8 cellular contexts compared by ENCODE assay signal in genomic region chr2:204260162-204260877, GRCh38.
DNase-seq lines count a peak whose midpoint lies in the region; ATAC-seq and TF ChIP-seq lines count a peak whose summit lies in the region.

No MANE protein-coding gene starts in this region.

- ATAC-seq in HG02885 (IDR thresholded peaks at IDR 0.05; ENCODE audit: poor library complexity, unreplicated experiment) (peak; percentile 71), GM18520 (IDR thresholded peaks at IDR 0.05; ENCODE audit: unreplicated experiment) (no peak)
- ATAC-seq in naive thymus-derived CD8-positive, alpha-beta T cell: peak; percentile 65 to 67

- H3K4me3 ChIP-seq in GM06990 (replicated peaks; ENCODE audit: low read depth, low read length) (no peak overlapping the region), tibial nerve (no peak overlapping the region)

- H3K9me3 ChIP-seq in tibial nerve: no peaks in the 10 kb centered on the region

- no peaks in the 10 kb centered on the region for H3K36me3 Mint-ChIP-seq in activated CD4-positive, alpha-beta memory T cell treated with anti-CD3 and anti-CD28 coated beads, Interleukin-2, amount 10 ng/mL, durations not matched to agents 7 days and 5 days (ENCODE audit: low read depth)
- no peaks in the 10 kb centered on the region for H3K36me3 Mint-ChIP-seq in naive thymus-derived CD8-positive, alpha-beta T cell

- H3K27ac ChIP-seq in tibial nerve: no peak overlapping the region

- no peaks in the 10 kb centered on the region for H3K27me3 ChIP-seq in GM06990 (replicated peaks; ENCODE audit: control insufficient read depth, insufficient read depth, low read length)
- no peaks in the 10 kb centered on the region for H3K27me3 ChIP-seq in tibial nerve

- no peak for DNase-seq in GM06990 (ENCODE audit: extremely low read depth, insufficient read length)
- DNase-seq in NCI-H345 treated with DMSO at 0.1 percent for 48 hours (lab: John Stamatoyannopoulos, UW; ENCODE audit: unreplicated experiment): peak; percentile 42
- peak; percentile 40 for DNase-seq in activated CD4-positive, alpha-beta memory T cell treated with anti-CD3 and anti-CD28 coated beads, Interleukin-2, amount 10 ng/mL, durations not matched to agents 7 days and 5 days
- peak; percentile 41 to 57 for DNase-seq in erythroblast (lab: John Stamatoyannopoulos, UW)
- peak in 9 of 10 donors; percentile 10 to 68 (median 27) for DNase-seq in naive thymus-derived CD8-positive, alpha-beta T cell
- DNase-seq in tibial nerve (ENCODE audit: low spot score in 2 of 2): peak; percentile 72 to 94

- POLR2A ChIA-PET in activated CD4-positive, alpha-beta memory T cell treated with anti-CD3 and anti-CD28 coated beads, Interleukin-2, amount 10 ng/mL, durations not matched to agents 7 days and 5 days (lab: Charles Lee): no interaction called here
- POLR2A ChIA-PET in naive thymus-derived CD8-positive, alpha-beta T cell (lab: Charles Lee): no interaction called here

- no peaks in the 10 kb centered on the region for H3K36me3 ChIP-seq in GM06990 (ENCODE audit: control insufficient read depth, insufficient read depth, low read length)
- no peaks in the 10 kb centered on the region for H3K36me3 ChIP-seq in tibial nerve

- H3K4me1 Mint-ChIP-seq in activated CD4-positive, alpha-beta memory T cell treated with anti-CD3 and anti-CD28 coated beads, Interleukin-2, amount 10 ng/mL, durations not matched to agents 7 days and 5 days: no peaks in the 10 kb centered on the region
- no peaks in the 10 kb centered on the region for H3K4me1 Mint-ChIP-seq in naive thymus-derived CD8-positive, alpha-beta T cell

- H3K9me3 Mint-ChIP-seq in activated CD4-positive, alpha-beta memory T cell treated with anti-CD3 and anti-CD28 coated beads, Interleukin-2, amount 10 ng/mL, durations not matched to agents 7 days and 5 days: no peaks in the 10 kb centered on the region
- H3K9me3 Mint-ChIP-seq in naive thymus-derived CD8-positive, alpha-beta T cell: no peaks in the 10 kb centered on the region

- TF ChIP-seq POLR2A in erythroblast (IDR thresholded peaks at IDR 0.05; ENCODE audit: low read length): no peak
- no peak for TF ChIP-seq POLR2A in tibial nerve (IDR thresholded peaks at IDR 0.05)

- TF ChIP-seq CTCF in GM06990 (IDR thresholded peaks at IDR 0.05; ENCODE audit: insufficient read depth, low read length, poor library complexity, severe bottlenecking): peak; percentile 68
- TF ChIP-seq CTCF in tibial nerve (IDR thresholded peaks at IDR 0.05): peak; percentile 67 to 90 (median 78)

- WGBS in tibial nerve, 2 donors: 31 to 32% methylated on average over 9 of the region's 9 CpGs

- CTCF ChIA-PET in activated CD4-positive, alpha-beta memory T cell treated with anti-CD3 and anti-CD28 coated beads, Interleukin-2, amount 10 ng/mL, durations not matched to agents 7 days and 5 days (lab: Charles Lee): interaction anchor here (0.8 to 2.5 kb wide), 10 partner anchors 10 to 1415 kb away, joined by 3 to 14 read pairs (median 4); no protein-coding TSS in a partner anchor

- peaks cover 0 to 44% (median 9%) of the 10 kb centered on the region in 4 donors for H3K4me1 ChIP-seq in tibial nerve

- H3K27me3 Mint-ChIP-seq in activated CD4-positive, alpha-beta memory T cell treated with anti-CD3 and anti-CD28 coated beads, Interleukin-2, amount 10 ng/mL, durations not matched to agents 7 days and 5 days: peaks cover 44% of the 10 kb centered on the region
- H3K27me3 Mint-ChIP-seq in naive thymus-derived CD8-positive, alpha-beta T cell: peaks cover 15 to 34% (median 17%) of the 10 kb centered on the region in 5 donors

- H3K27ac Mint-ChIP-seq in activated CD4-positive, alpha-beta memory T cell treated with anti-CD3 and anti-CD28 coated beads, Interleukin-2, amount 10 ng/mL, durations not matched to agents 7 days and 5 days: no peak overlapping the region
- no peak overlapping the region for H3K27ac Mint-ChIP-seq in naive thymus-derived CD8-positive, alpha-beta T cell

- no peak overlapping the region for H3K4me3 Mint-ChIP-seq in activated CD4-positive, alpha-beta memory T cell treated with anti-CD3 and anti-CD28 coated beads, Interleukin-2, amount 10 ng/mL, durations not matched to agents 7 days and 5 days
- no peak overlapping the region for H3K4me3 Mint-ChIP-seq in naive thymus-derived CD8-positive, alpha-beta T cell

- no peak for TF ChIP-seq EP300 in tibial nerve (IDR thresholded peaks at IDR 0.05)
